9 cellular contexts compared by ENCODE assay signal in the genomic region with DNA sequence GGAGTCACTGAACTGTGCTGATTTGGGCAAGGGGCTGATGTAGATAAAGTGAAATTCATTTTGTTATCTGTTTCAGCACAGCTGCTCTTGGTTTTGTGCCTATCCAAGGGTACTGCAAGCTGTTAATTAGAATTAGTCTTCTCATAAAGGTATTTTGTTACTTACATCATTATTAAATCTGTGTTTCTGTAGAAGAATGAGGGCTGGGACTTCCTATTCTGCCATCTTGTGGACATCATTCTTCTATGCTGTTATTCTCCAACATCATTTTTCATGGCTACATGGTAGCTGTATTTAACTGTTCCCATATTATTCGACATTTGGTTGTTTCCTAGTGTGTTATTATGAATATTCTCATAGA.
DNase-seq lines count a peak whose midpoint lies in the region; ATAC-seq and TF ChIP-seq lines count a peak whose summit lies in the region.
"Had no signal": no experiment of that assay in that cellular context is flagged by ENCODE, and none has a peak within 500 bp of the region (broad histone marks: within the 10 kb centered on the region; RNA-seq: fewer than 3 reads in every experiment).

No MANE protein-coding gene starts in this region.

- H3K4me1 ChIP-seq in SK-N-SH (ENCODE audit: control insufficient read depth in 1 of 2, insufficient read depth in 2 of 2, low read depth in 1 of 2, low read length in 1 of 2) (peaks cover 2 to 5% of the 10 kb centered on the region in 2 experiments; a peak in 3 of 4 replicates), adrenal gland (replicated peaks in 1 of 2) (no peaks in the 10 kb centered on the region), ovary (ENCODE audit: insufficient read depth) (no peaks in the 10 kb centered on the region)

- CTCF ChIA-PET in SK-N-SH (lab: Yijun Ruan, JAX), result interaction anchor here (0.5 to 3.8 kb wide), 15 partner anchors 11 to 567 kb away, joined by 3 to 54 read pairs (median 4); partner anchors contain the start of gene CCDC71L

- H3K9ac ChIP-seq in SK-N-SH, result peak overlapping the region; percentile 5; the same call in 1 of the 2 replicates

- peak overlapping the region; percentile 14; the same call in 1 of the 2 replicates for H3K4me2 ChIP-seq in SK-N-SH

- no peak for TF ChIP-seq POLR2A in adrenal gland (IDR thresholded peaks at IDR 0.05)
- no peak for TF ChIP-seq POLR2A in ovary (IDR thresholded peaks at IDR 0.05)

- H3K27me3 ChIP-seq in SK-N-SH (ENCODE audit: insufficient read depth), result no peaks in the 10 kb centered on the region
- no peaks in the 10 kb centered on the region for H3K27me3 ChIP-seq in adrenal gland
- no peaks in the 10 kb centered on the region for H3K27me3 ChIP-seq in ovary

- peak; percentile 66 for TF ChIP-seq RAD21 in SK-N-SH (IDR thresholded peaks at IDR 0.05; ENCODE audit: low read length)

- no peaks in the 10 kb centered on the region for H3K79me2 ChIP-seq in SK-N-SH (ENCODE audit: insufficient read depth)

- H3K27ac ChIP-seq in SK-N-SH (ENCODE audit: low read depth in 2 of 2, low read length in 1 of 2), result peak overlapping the region; percentile 38 to 56; a peak in 3 of 4 replicates
- H3K27ac ChIP-seq in adrenal gland, result no peak overlapping the region
- H3K27ac ChIP-seq in ovary, result no peak overlapping the region

- no peak for ATAC-seq in Right ventricle myocardium superior (ENCODE audit: poor library complexity)

- no peaks in the 10 kb centered on the region for H3F3A ChIP-seq in SK-N-SH (replicated peaks; ENCODE audit: insufficient read depth)

- TF ChIP-seq EP300 in SK-N-SH (IDR thresholded peaks at IDR 0.05; ENCODE audit: borderline replicate concordance in 1 of 2, low read depth in 1 of 2, low read length in 1 of 2), result no peak
- no peak for TF ChIP-seq EP300 in ovary (IDR thresholded peaks at IDR 0.05)

- DNase-seq in A172 (ENCODE audit: low spot score) (peak; percentile 33), GM03348 (ENCODE audit: low spot score) (peak; percentile 16), SK-N-SH (no peak), glomerular endothelial cell (ENCODE audit: extremely low read depth, low read depth, low spot score) (peak; percentile 20), adrenal gland (no peak), ovary (no peak), Right ventricle myocardium superior (no peak)
- no peak for DNase-seq in stimulated activated CD4-positive, alpha-beta T cell treated with anti-CD3 and anti-CD28 coated beads, Interleukin-2, amount 100 ng/mL, for 48 hours
- DNase-seq: activated CD4-positive, CD25-positive, alpha-beta regulatory T cell treated with anti-CD3 and anti-CD28 coated beads, Interleukin-2, amount 50 U/mL, for 72 hours had no signal

- H3K9me2 ChIP-seq in SK-N-SH, result no peaks in the 10 kb centered on the region

- TF ChIP-seq CTCF in SK-N-SH (IDR thresholded peaks at IDR 0.05) (peak; percentile 66), adrenal gland (IDR thresholded peaks at IDR 0.05) (peak in 1 of 6 experiments; percentile 21), ovary (IDR thresholded peaks at IDR 0.05) (no peak)

- H4K20me1 ChIP-seq in SK-N-SH (ENCODE audit: insufficient read depth), result no peaks in the 10 kb centered on the region

- peaks cover 0 to 6% of the 10 kb centered on the region in 2 experiments for H3K36me3 ChIP-seq in SK-N-SH (replicated peaks in 1 of 2; ENCODE audit: control insufficient read depth in 1 of 2, insufficient read depth in 2 of 2, low read length in 1 of 2)
- no peaks in the 10 kb centered on the region for H3K36me3 ChIP-seq in adrenal gland (replicated peaks in 1 of 2)
- H3K36me3 ChIP-seq in ovary, result no peaks in the 10 kb centered on the region

- H3K9me3 ChIP-seq in SK-N-SH, result no peaks in the 10 kb centered on the region
- H3K9me3 ChIP-seq in adrenal gland (replicated peaks in 1 of 3), result no peaks in the 10 kb centered on the region
- no peaks in the 10 kb centered on the region for H3K9me3 ChIP-seq in ovary

- intact Hi-C loops in adrenal gland (cut with DNase I), result loop anchor here (10.0 kb wide), 1 partner anchor 72 kb away; the partner anchor contains the start of gene CCDC71L (in 2 of the 2)
- intact Hi-C loops in ovary (cut with DNase I), result loop anchor here in 1 of 4 donors (10.0 kb wide), 1 partner anchor 192 kb away; no protein-coding TSS in a partner anchor
- intact Hi-C loops in Right ventricle myocardium superior (cut with DNase I), result loop anchor here (5.0 kb wide), 2 partner anchors 195 to 560 kb away; no protein-coding TSS in a partner anchor

- POLR2A ChIA-PET in SK-N-SH (lab: Yijun Ruan, JAX), result no interaction called here

- H2AFZ ChIP-seq in SK-N-SH (ENCODE audit: low read depth), result 0 out of 2 replicates have a peak overlapping the region, but pooled peaks have one; percentile 2

- WGBS in SK-N-SH (ENCODE audit: low lambda C conversion rate), result 44% methylated on average over 1 of the region's 1 CpG
- 68 to 80% (median 69%) methylated on average over 1 of the region's 1 CpG for WGBS in adrenal gland, 4 donors
- WGBS in ovary, 3 donors, result 73 to 83% (median 74%) methylated on average over 1 of the region's 1 CpG

- no peak overlapping the region for H3K4me3 ChIP-seq in SK-N-SH (ENCODE audit: low read depth in 2 of 2, low read length in 1 of 2)
- no peak overlapping the region for H3K4me3 ChIP-seq in adrenal gland
- H3K4me3 ChIP-seq in ovary, result no peak overlapping the region

TF ChIP-seq in SK-N-SH, 30 proteins besides CTCF, POLR2A, EP300 and RAD21:
- TF ChIP-seq NRF1 (IDR thresholded peaks at IDR 0.05; ENCODE audit: low read depth, low read length) (no peak), SMC3 (IDR thresholded peaks at IDR 0.05; ENCODE audit: low read depth, low read length) (peak; percentile 61)

Comparison
In these comparisons a context has a peak if more than half of its experiments do, and no peak if none do; other contexts are left out.
1. DNase-seq: peak in A172 (single experiment), GM03348 (single experiment) and glomerular endothelial cell (single experiment); none in SK-N-SH (single experiment), adrenal gland (0 of 7), stimulated activated CD4-positive, alpha-beta T cell treated with anti-CD3 and anti-CD28 coated beads, Interleukin-2, amount 100 ng/mL, for 48 hours (0 of 2), ovary (0 of 5) and Right ventricle myocardium superior (single experiment).
2. H3K27ac ChIP-seq: peak in SK-N-SH (2 of 2); none in adrenal gland (0 of 5) and ovary (0 of 2).